In the genomic region with DNA sequence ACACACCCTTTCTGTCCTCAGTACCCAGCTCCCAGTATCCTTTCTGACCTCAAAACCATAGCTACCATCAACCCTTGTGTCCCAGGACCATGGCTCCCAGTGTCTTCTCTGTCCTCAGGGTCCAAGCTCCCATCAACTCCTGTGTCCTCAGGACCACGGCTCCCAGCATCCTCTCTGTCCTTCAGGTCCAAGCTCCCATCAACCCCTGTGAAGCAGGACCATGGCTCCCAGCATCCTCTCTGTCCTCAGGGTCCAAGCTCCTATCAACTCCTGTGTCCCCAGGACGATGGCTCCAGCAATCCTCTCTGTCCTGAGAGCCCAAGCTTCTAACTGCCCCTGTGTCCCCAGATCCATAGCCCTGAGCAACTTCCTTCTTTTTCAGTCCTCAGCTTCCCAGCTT, we compare ENCODE assay signal across 1 cellular context.
TF ChIP-seq lines count a peak whose summit lies in the region.

No MANE protein-coding gene starts in this region.

TF ChIP-seq in GM23338, 12 proteins besides CTCF, POLR2A, EP300 and RAD21:
- no peak for TF ChIP-seq POLR2AphosphoS5 (IDR thresholded peaks at IDR 0.05; ENCODE audit: low read depth)
- TF ChIP-seq, protein P1, sequence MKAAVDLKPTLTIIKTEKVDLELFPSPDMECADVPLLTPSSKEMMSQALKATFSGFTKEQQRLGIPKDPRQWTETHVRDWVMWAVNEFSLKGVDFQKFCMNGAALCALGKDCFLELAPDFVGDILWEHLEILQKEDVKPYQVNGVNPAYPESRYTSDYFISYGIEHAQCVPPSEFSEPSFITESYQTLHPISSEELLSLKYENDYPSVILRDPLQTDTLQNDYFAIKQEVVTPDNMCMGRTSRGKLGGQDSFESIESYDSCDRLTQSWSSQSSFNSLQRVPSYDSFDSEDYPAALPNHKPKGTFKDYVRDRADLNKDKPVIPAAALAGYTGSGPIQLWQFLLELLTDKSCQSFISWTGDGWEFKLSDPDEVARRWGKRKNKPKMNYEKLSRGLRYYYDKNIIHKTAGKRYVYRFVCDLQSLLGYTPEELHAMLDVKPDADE (IDR thresholded peaks at IDR 0.05) = peak; percentile 49; the same call in 1 of the 2 replicates
TF ChIP-seq in GM23338: peak in this region for 1.
